ENCODE assay signal across 10 cellular contexts in genomic region chr5:35247645-35248034, GRCh38. TPM values are rescaled to one million over a fixed set of nuclear protein-coding genes. Genes with fewer than 3 reads are reported as not detected.
A peak's percentile ranks its signal among the peaks of the same experiment; 100 is the strongest.
DNase-seq lines count a peak whose midpoint lies in the region; ATAC-seq, FAIRE-seq and TF ChIP-seq lines count a peak whose summit lies in the region.
"Had no signal": no experiment of that assay in that cellular context is flagged by ENCODE, and none has a peak within 500 bp of the region (broad histone marks: within the 10 kb centered on the region; RNA-seq: fewer than 3 reads in every experiment).

No MANE protein-coding gene starts in this region.

- BruUV-seq in GM12878 (replicated peaks; lab: Mats Ljungman, UMichigan): no TSS peak

- in situ Hi-C loops in GM12878 (cut with MboI): no loop called here

- no peak overlapping the region for H2AFZ ChIP-seq in GM12878 (ENCODE audit: control insufficient read depth, low read depth, low read length)

- intact Hi-C loops in GM12878 (cut with micrococcal nuclease; ENCODE audit: unreplicated experiment): loop anchor here (1.0 to 2.0 kb wide), 2 partner anchors 55 to 71 kb away; no protein-coding TSS in a partner anchor
- intact Hi-C loops in tibial artery (cut with DNase I; ENCODE audit: low total_unique reads): no loop called here

- DNase-seq in M059J (ENCODE audit: low read depth) (peak; percentile 73), GM12878 (ENCODE audit: low read depth, low spot score) (no peak), kidney tubule cell (ENCODE audit: low spot score) (peak; percentile 67), tibial artery (peak in 1 of 2 donors; percentile 69)
- DNase-seq: activated T-cell treated with anti-CD3 and anti-CD28 coated beads, Interleukin-2, amount 50 U/mL, for 4 hours; DMS153; RPMI8226 had no signal

- TF ChIP-seq EP300 in GM12878 (IDR thresholded peaks at IDR 0.05; ENCODE audit: borderline replicate concordance in 1 of 2, control insufficient read depth in 1 of 2, low read depth in 2 of 2, low read length in 2 of 2): no peak; a peak in 1 of 4 replicates

- H3K4me1 ChIP-seq in GM12878 (ENCODE audit: control insufficient read depth, insufficient read depth, low read length): no peaks in the 10 kb centered on the region
- H3K4me1 ChIP-seq in tibial artery: peaks cover 0 to 31% (median 22%) of the 10 kb centered on the region in 4 donors

- no peaks in the 10 kb centered on the region for H3K79me2 ChIP-seq in GM12878 (ENCODE audit: control insufficient read depth, insufficient read depth, low read length)

- TF ChIP-seq RAD21 in GM12878 (IDR thresholded peaks at IDR 0.05; ENCODE audit: insufficient read depth, low read depth, low read length): no peak

- no peak overlapping the region for H3K9ac ChIP-seq in GM12878 (ENCODE audit: control insufficient read depth, insufficient read depth, low read length)

- H3K27ac ChIP-seq in GM12878 (ENCODE audit: control insufficient read depth, insufficient read depth) (no peak overlapping the region; the same call in 1 of the 2 replicates), tibial artery (peak overlapping the region; percentile 56 to 74)

- 66% methylated on average over 6 of the region's 6 CpGs for WGBS in GM12878 (ENCODE audit: insufficient coverage, insufficient replicate concordance, low lambda C conversion rate, missing lambda C conversion rate)

- CTCF ChIA-PET in GM12878 (lab: Yijun Ruan, JAX): interaction anchor here (0.8 to 4.3 kb wide), 13 partner anchors 14 to 677 kb away, joined by 3 to 56 read pairs (median 4); partner anchors contain the start of gene PRLR

- POLR2A ChIA-PET in GM12878 (lab: Charles Lee): interaction anchor here (0.6 to 6.0 kb wide), 8 partner anchors 9 to 72 kb away, joined by 3 to 46 read pairs (median 3); partner anchors contain the start of gene PRLR

- TF ChIP-seq POLR2A in GM12878 (IDR thresholded peaks at IDR 0.05; ENCODE audit: low read depth, low read length): no peak

- SMC1A ChIA-PET in GM12878 (lab: Charles Lee; ENCODE audit: uncharacterized antibody, unreplicated experiment): interaction anchor here (0.7 to 6.6 kb wide), 21 partner anchors 13 to 230 kb away, joined by 3 to 95 read pairs (median 7); partner anchors contain the start of gene PRLR

- H3K9me3 ChIP-seq in GM12878 (replicated peaks; ENCODE audit: control insufficient read depth, insufficient read depth, low read length) (peaks cover 2% of the 10 kb centered on the region; the same call in 1 of the 3 replicates), tibial artery (no peaks in the 10 kb centered on the region)

- H3K36me3 ChIP-seq in GM12878 (ENCODE audit: control insufficient read depth in 2 of 2, insufficient read depth in 2 of 2, low read length in 1 of 2) (no peaks in the 10 kb centered on the region), tibial artery (no peaks in the 10 kb centered on the region)

- H3K27me3 ChIP-seq in GM12878 (replicated peaks in 1 of 2; ENCODE audit: control insufficient read depth in 2 of 2, insufficient read depth in 2 of 2, low read length in 1 of 2): no peaks in the 10 kb centered on the region
- no peaks in the 10 kb centered on the region for H3K27me3 ChIP-seq in tibial artery

- no peak for TF ChIP-seq CTCF in GM12878 (IDR thresholded peaks at IDR 0.05 in 2 of 3, conservative IDR thresholded peaks at IDR 0.05 in 1 of 3; ENCODE audit: control insufficient read depth in 2 of 3, extremely low read depth in 1 of 3, insufficient read depth in 1 of 3, low read depth in 3 of 3, low read length in 3 of 3)
- TF ChIP-seq CTCF in tibial artery (IDR thresholded peaks at IDR 0.05): no peak

- no peaks in the 10 kb centered on the region for H4K20me1 ChIP-seq in GM12878 (ENCODE audit: control insufficient read depth, insufficient read depth)

- ATAC-seq in GM12878: peak; percentile 59
- no peak for ATAC-seq in GM21367 (IDR thresholded peaks at IDR 0.05; ENCODE audit: unreplicated experiment)
- no peak for ATAC-seq in HG02642 (IDR thresholded peaks at IDR 0.05; ENCODE audit: poor library complexity, unreplicated experiment)
- ATAC-seq in GM18870 (IDR thresholded peaks at IDR 0.05; ENCODE audit: unreplicated experiment): no peak
- ATAC-seq: activated T-cell treated with anti-CD3 and anti-CD28 coated beads, Interleukin-2, amount 50 U/mL, for 4 hours had no signal

- H3K4me3 ChIP-seq in GM12878 (no peak overlapping the region), tibial artery (no peak overlapping the region)

- no peak overlapping the region for H3K4me2 ChIP-seq in GM12878 (ENCODE audit: control insufficient read depth, insufficient read depth)

- FAIRE-seq in GM12878 (lab: Jason Lieb, UNC): no peak

- RAD21 ChIA-PET in GM12878 (lab: Charles Lee; ENCODE audit: unreplicated experiment): interaction anchor here (0.8 to 6.5 kb wide), 18 partner anchors 8 to 351 kb away, joined by 3 to 79 read pairs (median 7); partner anchors contain the start of gene PRLR

TF ChIP-seq in GM12878, 131 proteins besides CTCF, POLR2A, EP300 and RAD21 (continues in another document):
- TF ChIP-seq STAT1 (conservative IDR thresholded peaks at IDR 0.05) (no peak), EZH2 (IDR thresholded peaks at IDR 0.05; ENCODE audit: borderline replicate concordance, control insufficient read depth, low read depth, low read length) (no peak), JUND (IDR thresholded peaks at IDR 0.05; ENCODE audit: low read depth, low read length) (peak; percentile 66), RAD51 (IDR thresholded peaks at IDR 0.05) (peak; percentile 63; the same call in 1 of the 2 replicates), BHLHE40 (IDR thresholded peaks at IDR 0.05; ENCODE audit: borderline replicate concordance in 1 of 2, low read depth in 2 of 2, low read length in 1 of 2) (peak in 1 of 2 experiments; percentile 72; a peak in 2 of 4 replicates), CREB1 (IDR thresholded peaks at IDR 0.05; ENCODE audit: low read depth) (no peak), IKZF2 (IDR thresholded peaks at IDR 0.05) (peak in 1 of 2 experiments; percentile 45; a peak in 2 of 4 replicates), IKZF1 (conservative IDR thresholded peaks at IDR 0.05) (peak; percentile 77), DPF2 (IDR thresholded peaks at IDR 0.05) (peak; percentile 42; the same call in 1 of the 2 replicates)
- TF ChIP-seq, protein P1, sequence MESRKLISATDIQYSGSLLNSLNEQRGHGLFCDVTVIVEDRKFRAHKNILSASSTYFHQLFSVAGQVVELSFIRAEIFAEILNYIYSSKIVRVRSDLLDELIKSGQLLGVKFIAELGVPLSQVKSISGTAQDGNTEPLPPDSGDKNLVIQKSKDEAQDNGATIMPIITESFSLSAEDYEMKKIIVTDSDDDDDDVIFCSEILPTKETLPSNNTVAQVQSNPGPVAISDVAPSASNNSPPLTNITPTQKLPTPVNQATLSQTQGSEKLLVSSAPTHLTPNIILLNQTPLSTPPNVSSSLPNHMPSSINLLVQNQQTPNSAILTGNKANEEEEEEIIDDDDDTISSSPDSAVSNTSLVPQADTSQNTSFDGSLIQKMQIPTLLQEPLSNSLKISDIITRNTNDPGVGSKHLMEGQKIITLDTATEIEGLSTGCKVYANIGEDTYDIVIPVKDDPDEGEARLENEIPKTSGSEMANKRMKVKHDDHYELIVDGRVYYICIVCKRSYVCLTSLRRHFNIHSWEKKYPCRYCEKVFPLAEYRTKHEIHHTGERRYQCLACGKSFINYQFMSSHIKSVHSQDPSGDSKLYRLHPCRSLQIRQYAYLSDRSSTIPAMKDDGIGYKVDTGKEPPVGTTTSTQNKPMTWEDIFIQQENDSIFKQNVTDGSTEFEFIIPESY (IDR thresholded peaks at IDR 0.05): peak; percentile 3; the same call in 1 of the 2 replicates

RNA-seq across cellular contexts. Expression of gene PRLR, which starts 17.4 kb away (rescaled TPM):
- total RNA-seq in M059J (2014; rRNA removed; shearing (Covaris generic)): 0.96 TPM in 2 replicates
- 26.0 and 26.3 TPM in 2 replicates for total RNA-seq in GM12878 (2013; cell fraction: nucleolus; rRNA removed)
- total RNA-seq in GM12878 (2014; rRNA removed): 0.11 and 0.16 TPM in 2 replicates
- total RNA-seq in GM12878 (2014; rRNA removed; fragmentation: Illumina TruSeq; extraction: Trizol): 0.27 and 0.28 TPM in 2 replicates
- total RNA-seq in GM12878 (2021): 0.64 and 0.88 TPM in 2 replicates
- polyA plus RNA-seq in GM12878 (2011; ENCODE audit: low read depth): 0.09 TPM
- polyA plus RNA-seq in GM12878 (2011; rRNA removed): 8.1 and 11.1 TPM in 2 replicates
- polyA plus RNA-seq in GM12878 (2011; cell fraction: cytosol; rRNA removed): 8.1 and 8.4 TPM in 2 replicates
- 14.4 and 14.9 TPM in 2 replicates for polyA plus RNA-seq in GM12878 (2011; cell fraction: nucleus; rRNA removed)
- polyA plus RNA-seq in GM12878 (2012): 0.13 and 0.14 TPM in 2 replicates
- polyA plus RNA-seq in GM12878 (2014; fragmentation: Illumina TruSeq; extraction: Trizol): 0.22 TPM in 2 replicates
- polyA plus RNA-seq in GM12878 (2014; fragmentation: Nextera tagmentation; extraction: Ambion mirVana): under 1 TPM; 0.04 to 0.85 TPM
- polyA plus RNA-seq in GM12878 (2014; rRNA removed): 0.08 and 0.10 TPM in 2 replicates
- polyA plus RNA-seq in GM12878 (2016; fragmentation: Nextera tagmentation; extraction: Ambion mirVana): under 1 TPM; 0.03 to 0.19 TPM
- 34.9 and 35.0 TPM in 2 replicates for polyA minus RNA-seq in GM12878 (2011; rRNA and poly(A)+ RNA removed)
- 11.4 and 14.6 TPM in 2 replicates for polyA minus RNA-seq in GM12878 (2011; cell fraction: cytosol; rRNA and poly(A)+ RNA removed)
- polyA minus RNA-seq in GM12878 (2011; cell fraction: nucleus; rRNA and poly(A)+ RNA removed): 10.6 and 19.5 TPM in 2 replicates
